In genomic region chr4:71771613-71772012, GRCh38 we compare ENCODE assay signal across 27 cellular contexts. TPM values are rescaled to one million over a fixed set of nuclear protein-coding genes. Genes with fewer than 3 reads are reported as not detected.
DNase-seq lines count a peak whose midpoint lies in the region; ATAC-seq, FAIRE-seq and TF ChIP-seq lines count a peak whose summit lies in the region.
"Had no signal": no experiment of that assay in that cellular context is flagged by ENCODE, and none has a peak within 500 bp of the region (broad histone marks: within the 10 kb centered on the region; RNA-seq: fewer than 3 reads in every experiment).

No MANE protein-coding gene starts in this region.

- 87 to 90% methylated on average over 2 of the region's 2 CpGs for WGBS in endodermal cell (ENCODE audit: insufficient coverage in 1 of 2, insufficient read length in 1 of 2), 2 experiments
- WGBS in HepG2 (ENCODE audit: low lambda C conversion rate) = 8% methylated on average over 2 of the region's 2 CpGs
- WGBS in spleen, 5 donors = 65 to 86% (median 71%) methylated on average over 2 of the region's 2 CpGs

- H3K9me2 ChIP-seq in GM23338 (ENCODE audit: insufficient read depth) = peaks cover 2% of the 10 kb centered on the region; the same call in 1 of the 2 replicates

- H3K4me3 Mint-ChIP-seq in GM23338 (no peak overlapping the region), endodermal cell (no peak overlapping the region)
- H3K4me3 Mint-ChIP-seq: CD14-positive monocyte; CD4-positive, alpha-beta T cell; CD8-positive, alpha-beta memory T cell; HFFc6 had no signal

- DNase-seq in GM23338 (ENCODE audit: low spot score) = no peak
- DNase-seq in endodermal cell = no peak
- DNase-seq in HepG2 (ENCODE audit: low spot score) = no peak
- peak; percentile 20 for DNase-seq in renal cortical epithelial cell (ENCODE audit: low read depth)
- DNase-seq in LoVo (ENCODE audit: low spot score) = no peak
- DNase-seq in NCI-H1930 (lab: John Stamatoyannopoulos, UW) = no peak
- DNase-seq in spleen = no peak
- DNase-seq: 8988T; ACHN; AML-193; BE2C; CD4-positive, alpha-beta T cell; CD8-positive, alpha-beta memory T cell; DMS 273 treated with DMSO at 0.1 percent for 48 hours; DMS79; EL; GDM1; GM23248; HFFc6 had no signal

- no TSS peak for BruUV-seq in HepG2 (replicated peaks; lab: Mats Ljungman, UMichigan)

- CTCF ChIA-PET in HepG2 (lab: Yijun Ruan, JAX; ENCODE audit: low intra/inter-chr PET ratio, low total read pairs) = no interaction called here

- H4K20me1 ChIP-seq in GM23338 (replicated peaks; ENCODE audit: insufficient read depth) (no peaks in the 10 kb centered on the region), HepG2 (ENCODE audit: insufficient read depth, low read length) (no peaks in the 10 kb centered on the region)
- H4K20me1 ChIP-seq: BLaER1 treated with 17β-estradiol and CSF1 and Interleukin-3, amounts not matched to agents 10 nM and 100 nM had no signal

- H3K9ac ChIP-seq in endodermal cell (ENCODE audit: extremely low read depth, low read length, poor library complexity, severe bottlenecking) = no peak overlapping the region
- no peak overlapping the region for H3K9ac ChIP-seq in HepG2 (ENCODE audit: insufficient read depth, low read depth, low read length)
- H3K9ac ChIP-seq: BLaER1 treated with 17β-estradiol and CSF1 and Interleukin-3, amounts not matched to agents 10 nM and 100 nM; GM23248 had no signal

- TF ChIP-seq RAD21 in HepG2 (CRISPR knock-in tag; IDR thresholded peaks at IDR 0.05) = no peak

- no peak overlapping the region for H3K27ac ChIP-seq in GM23338 (ENCODE audit: low read depth)
- H3K27ac ChIP-seq in endodermal cell (ENCODE audit: low read depth, low read length) = no peak overlapping the region
- no peak overlapping the region for H3K27ac ChIP-seq in HepG2 (ENCODE audit: extremely low read length, insufficient read depth, low read length)
- no peak overlapping the region for H3K27ac ChIP-seq in spleen
- H3K27ac ChIP-seq: A549; BLaER1 treated with 17β-estradiol and CSF1 and Interleukin-3, amounts not matched to agents 10 nM and 100 nM; GM23248 had no signal

- TF ChIP-seq EP300 in HepG2 (IDR thresholded peaks at IDR 0.05; ENCODE audit: low read depth in 2 of 2, low read length in 2 of 2) (no peak), HepG2 (CRISPR knock-in tag; IDR thresholded peaks at IDR 0.05; ENCODE audit: borderline replicate concordance) (no peak)

- no peak for FAIRE-seq in HepG2 (lab: Jason Lieb, UNC)
- FAIRE-seq: A549, D721Med, GM12878, GM19239 had no signal

- no peak overlapping the region for H3K4me2 ChIP-seq in GM23338
- H3K4me2 ChIP-seq in HepG2 (ENCODE audit: low read depth, low read length) = no peak overlapping the region
- H3K4me2 ChIP-seq: A549 had no signal

- H3K4me1 Mint-ChIP-seq in GM23338 (peaks cover 19% of the 10 kb centered on the region), endodermal cell (peaks cover 2% of the 10 kb centered on the region)

- H3K9me3 ChIP-seq in endodermal cell (ENCODE audit: control insufficient read depth, low read length) (no peaks in the 10 kb centered on the region), HepG2 (ENCODE audit: low read length) (no peaks in the 10 kb centered on the region), spleen (no peaks in the 10 kb centered on the region)
- H3K9me3 ChIP-seq: A549; BE2C; BLaER1 treated with 17β-estradiol and CSF1 and Interleukin-3, amounts not matched to agents 10 nM and 100 nM; HAP-1 had no signal

- no peaks in the 10 kb centered on the region for H3K9me3 Mint-ChIP-seq in GM23338
- no peaks in the 10 kb centered on the region for H3K9me3 Mint-ChIP-seq in endodermal cell
- H3K9me3 Mint-ChIP-seq: CD4-positive, alpha-beta T cell; CD8-positive, alpha-beta memory T cell; HFFc6 had no signal

- H3K27me3 ChIP-seq in GM23338 (ENCODE audit: insufficient read depth) = no peaks in the 10 kb centered on the region
- H3K27me3 ChIP-seq in endodermal cell (ENCODE audit: control insufficient read depth, insufficient read depth, low read length, poor library complexity, severe bottlenecking) = no peaks in the 10 kb centered on the region
- H3K27me3 ChIP-seq in HepG2 (ENCODE audit: control insufficient read depth in 1 of 2, insufficient read depth in 2 of 2, low read length in 2 of 2) = no peaks in the 10 kb centered on the region
- peaks cover 0 to 4% (median 0%) of the 10 kb centered on the region in 7 donors for H3K27me3 ChIP-seq in spleen (replicated peaks in 1 of 7)
- H3K27me3 ChIP-seq: BE2C; BLaER1 treated with 17β-estradiol and CSF1 and Interleukin-3, amounts not matched to agents 10 nM and 100 nM had no signal

- no peak for TF ChIP-seq CTCF in GM23338 (conservative IDR thresholded peaks at IDR 0.05; ENCODE audit: low read depth in 2 of 2)
- no peak for TF ChIP-seq CTCF in endodermal cell (conservative IDR thresholded peaks at IDR 0.05)
- TF ChIP-seq CTCF in HepG2 (CRISPR knock-in tag; IDR thresholded peaks at IDR 0.05) = no peak
- TF ChIP-seq CTCF in spleen (IDR thresholded peaks at IDR 0.05 in 8 of 11, conservative IDR thresholded peaks at IDR 0.05 in 3 of 11) = no peak

- H2AFZ ChIP-seq in GM23338 (no peak overlapping the region), HepG2 (ENCODE audit: low read length) (no peak overlapping the region)
- H2AFZ ChIP-seq: GM23248 had no signal

- H3F3A ChIP-seq in GM23338 (replicated peaks; ENCODE audit: low read depth) = no peaks in the 10 kb centered on the region

- H3K4me1 ChIP-seq in GM23338 (ENCODE audit: insufficient read depth) = peaks cover 11% of the 10 kb centered on the region; the same call in 1 of the 2 replicates
- no peaks in the 10 kb centered on the region for H3K4me1 ChIP-seq in endodermal cell (ENCODE audit: control insufficient read depth, insufficient read depth, low read length)
- peaks cover 20% of the 10 kb centered on the region for H3K4me1 ChIP-seq in HepG2 (ENCODE audit: insufficient read depth, low read length)
- peaks cover 0 to 8% (median 0%) of the 10 kb centered on the region in 6 donors for H3K4me1 ChIP-seq in spleen
- H3K4me1 ChIP-seq: A549, BE2C, HAP-1 had no signal

- TF ChIP-seq POLR2A in HepG2 (IDR thresholded peaks at IDR 0.05; ENCODE audit: insufficient read depth in 1 of 2, low read depth in 2 of 2, low read length in 2 of 2) (no peak), spleen (IDR thresholded peaks at IDR 0.05) (no peak)

- in situ Hi-C loops in HepG2 (cut with HindIII; ENCODE audit: extremely low pct_ligation_motif_present, low pct_unique_long_range_greater_than_20kb) = no loop called here

- no peak for ATAC-seq in GM23338
- ATAC-seq in HepG2 = peak; percentile 54
- ATAC-seq: A549, GM12878 had no signal

- no peaks in the 10 kb centered on the region for H3K36me3 ChIP-seq in GM23338 (ENCODE audit: insufficient read depth)
- no peaks in the 10 kb centered on the region for H3K36me3 ChIP-seq in endodermal cell (ENCODE audit: control insufficient read depth, insufficient read depth, low read length)
- H3K36me3 ChIP-seq in HepG2 (replicated peaks in 1 of 2; ENCODE audit: control insufficient read depth in 1 of 2, insufficient read depth in 2 of 2, low read length in 2 of 2) = no peaks in the 10 kb centered on the region
- no peaks in the 10 kb centered on the region for H3K36me3 ChIP-seq in spleen
- H3K36me3 ChIP-seq: BE2C; BLaER1 treated with 17β-estradiol and CSF1 and Interleukin-3, amounts not matched to agents 10 nM and 100 nM; HAP-1 had no signal

- POLR2A ChIA-PET in HepG2 (lab: Yijun Ruan, JAX) = no interaction called here

- intact Hi-C loops in HepG2 (cut with micrococcal nuclease; ENCODE audit: unreplicated experiment) (loop anchor here (1.0 kb wide), 1 partner anchor 170 kb away; no protein-coding TSS in a partner anchor), spleen (cut with DNase I; ENCODE audit: low total_unique reads) (no loop called here)

- H3K27me3 Mint-ChIP-seq in GM23338 (ENCODE audit: insufficient read depth, low read depth, poor library complexity) (peaks cover 2% of the 10 kb centered on the region), endodermal cell (ENCODE audit: insufficient read depth) (no peaks in the 10 kb centered on the region)

- H3K79me2 ChIP-seq in GM23338 (replicated peaks; ENCODE audit: insufficient read depth) = no peaks in the 10 kb centered on the region
- no peaks in the 10 kb centered on the region for H3K79me2 ChIP-seq in HepG2 (ENCODE audit: insufficient read depth, low read length)

- H3K36me3 Mint-ChIP-seq in GM23338 (ENCODE audit: low read depth) = peaks cover 17% of the 10 kb centered on the region
- no peaks in the 10 kb centered on the region for H3K36me3 Mint-ChIP-seq in endodermal cell (ENCODE audit: low read depth)
- H3K36me3 Mint-ChIP-seq: CD14-positive monocyte; CD8-positive, alpha-beta memory T cell had no signal

- peak overlapping the region; percentile 50; the same call in 1 of the 2 replicates for H3K27ac Mint-ChIP-seq in GM23338
- peak overlapping the region; percentile 3 for H3K27ac Mint-ChIP-seq in endodermal cell
- H3K27ac Mint-ChIP-seq: CD14-positive monocyte; CD4-positive, alpha-beta T cell; CD8-positive, alpha-beta memory T cell; HFFc6 had no signal

- H3K4me3 ChIP-seq in GM23338 (no peak overlapping the region), endodermal cell (ENCODE audit: low read length) (no peak overlapping the region), HepG2 (replicated peaks in 1 of 3; ENCODE audit: insufficient read depth in 1 of 3, low read depth in 2 of 3, low read length in 3 of 3) (no peak overlapping the region), spleen (no peak overlapping the region)
- H3K4me3 ChIP-seq: A549; BLaER1 treated with 17β-estradiol and CSF1 and Interleukin-3, amounts not matched to agents 10 nM and 100 nM; GM12878; GM23248; HAP-1 had no signal

RNA-seq across cellular contexts. Expression of gene GC, which starts 12.3 kb away (rescaled TPM):
- 0.21 TPM in 1 of 2 replicates, not detected in the other for total RNA-seq in GM23338 (2014; rRNA removed; shearing (Covaris generic))
- 0.38 and 1.7 TPM in 2 replicates for polyA plus RNA-seq in GM23338 (2016; fragmentation: Nextera tagmentation; extraction: Ambion mirVana)
- total RNA-seq in endodermal cell = under 1 TPM in 1 of 2 donors, not detected in 1; 0.69 TPM
- not detected for polyA plus RNA-seq in endodermal cell (2013, experiment 1 of 2)
- not detected for polyA plus RNA-seq in endodermal cell (2013, experiment 2 of 2)
- 0.35 TPM in 1 of 2 replicates, not detected in the other for total RNA-seq in HepG2 (2016; rRNA removed; fragmentation: Illumina TruSeq; extraction: Trizol)
- total RNA-seq in HepG2 (2016; cell fraction: cytosol; rRNA removed; fragmentation: Illumina TruSeq; extraction: Trizol; ENCODE audit: low read depth) = not detected in 2 replicates
- total RNA-seq in HepG2 (2016; cell fraction: insoluble cytoplasmic fraction; rRNA removed; fragmentation: Illumina TruSeq; extraction: Trizol) = 0.26 TPM in 1 of 2 replicates, not detected in the other
- not detected in 2 replicates for total RNA-seq in HepG2 (2016; cell fraction: membrane; rRNA removed; fragmentation: Illumina TruSeq; extraction: Trizol)
- total RNA-seq in HepG2 (2016; cell fraction: nucleus; rRNA removed; fragmentation: Illumina TruSeq; extraction: Trizol) = 0.66 TPM in 1 of 2 replicates, not detected in the other
- polyA plus RNA-seq in HepG2 (2011; rRNA removed) = 0.18 TPM in 2 replicates
- polyA plus RNA-seq in HepG2 (2011; cell fraction: cytosol; rRNA removed) = 0.14 and 0.25 TPM in 2 replicates
- 0.12 TPM in 1 of 2 replicates, not detected in the other for polyA plus RNA-seq in HepG2 (2011; cell fraction: nucleus; rRNA removed)
- 0.11 TPM in 1 of 2 replicates, not detected in the other for polyA plus RNA-seq in HepG2 (2012)
- 0.26 TPM in 1 of 2 replicates, not detected in the other for polyA plus RNA-seq in HepG2 (2016; cell fraction: cytosol; fragmentation: Illumina TruSeq; extraction: Trizol; ENCODE audit: low read depth)
- polyA plus RNA-seq in HepG2 (2016; cell fraction: insoluble cytoplasmic fraction; fragmentation: Illumina TruSeq; extraction: Trizol; ENCODE audit: low read depth) = 0.20 TPM in 1 of 2 replicates, not detected in the other
- polyA plus RNA-seq in HepG2 (2016; cell fraction: membrane; fragmentation: Illumina TruSeq; extraction: Trizol; ENCODE audit: low read depth) = not detected in 2 replicates
- polyA plus RNA-seq in HepG2 (2016; cell fraction: nucleus; fragmentation: Illumina TruSeq; extraction: Trizol; ENCODE audit: insufficient read depth, low read depth) = 1.3 TPM in 1 of 2 replicates, not detected in the other
- polyA minus RNA-seq in HepG2 (2011; rRNA and poly(A)+ RNA removed; ENCODE audit: low replicate concordance) = not detected in 2 replicates
- not detected in 2 replicates for polyA minus RNA-seq in HepG2 (2011; cell fraction: cytosol; rRNA and poly(A)+ RNA removed)
- polyA minus RNA-seq in HepG2 (2011; cell fraction: nucleus; rRNA and poly(A)+ RNA removed) = not detected in 2 replicates
- total RNA-seq in renal cortical epithelial cell = not detected in 2 replicates
- 1 to 10 TPM in 1 of 7 donors, not detected in 6; 1.0 TPM for total RNA-seq in spleen
- not detected for polyA plus RNA-seq in spleen
- total RNA-seq: CD4-positive, alpha-beta T cell; CD8-positive, alpha-beta memory T cell; GM23248; H4; HFFc6 had no signal
- polyA plus RNA-seq: A549; CD14-positive monocyte; CD8-positive, alpha-beta memory T cell; GM12878; GM23248 had no signal
